12 cellular contexts compared by ENCODE assay signal in the genomic region with DNA sequence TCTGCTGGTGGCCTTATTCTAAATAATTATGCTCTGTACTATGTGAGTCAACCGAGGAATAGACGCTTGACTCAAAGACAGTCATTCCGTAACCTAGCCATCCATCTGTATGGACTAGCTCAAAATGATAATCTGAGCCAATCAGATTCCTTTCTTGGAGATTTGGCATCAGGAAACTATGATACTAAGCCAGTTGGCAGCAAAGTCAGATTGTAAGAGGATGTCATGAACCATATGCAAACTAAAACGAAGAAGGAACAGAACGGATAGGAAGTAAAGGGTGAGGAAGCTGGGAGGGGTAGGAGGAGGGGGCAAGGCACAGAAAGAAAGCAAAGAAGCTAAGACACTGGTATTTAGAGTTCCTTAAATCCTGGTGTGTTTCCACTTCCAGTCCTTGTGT. TPM values are rescaled to one million over a fixed set of nuclear protein-coding genes. Genes with fewer than 3 reads are reported as not detected.
DNase-seq lines count a peak whose midpoint lies in the region; ATAC-seq and TF ChIP-seq lines count a peak whose summit lies in the region.
"Had no signal": no experiment of that assay in that cellular context is flagged by ENCODE, and none has a peak within 500 bp of the region (broad histone marks: within the 10 kb centered on the region; RNA-seq: fewer than 3 reads in every experiment).

No MANE protein-coding gene starts in this region.

- no peaks in the 10 kb centered on the region for H3K27me3 ChIP-seq in SJCRH30

- H3K36me3 ChIP-seq in SJCRH30 = no peaks in the 10 kb centered on the region

- no peak for TF ChIP-seq CTCF in cardiac fibroblast (IDR thresholded peaks at IDR 0.05; ENCODE audit: low read depth, low read length)

- DNase-seq in NOMO-1 treated with DMSO at 0.1 percent for 48 hours (lab: John Stamatoyannopoulos, UW; ENCODE audit: unreplicated experiment) (peak; percentile 43), NOMO-1 (lab: John Stamatoyannopoulos, UW; ENCODE audit: unreplicated experiment in 2 of 2) (no peak), cardiac fibroblast (ENCODE audit: low read depth in 2 of 2) (peak; percentile 15 to 36), A172 (ENCODE audit: low spot score) (no peak), 8988T (no peak), SJCRH30 (no peak)
- no peak for DNase-seq in stimulated activated effector memory CD8-positive, alpha-beta T cell treated with anti-CD3 and anti-CD28 coated beads, Interleukin-12 subunit alpha, Interleukin-12 subunit beta, amount 100 ng/mL, for 72 hours (ENCODE audit: low spot score in 2 of 2)
- DNase-seq: stimulated activated CD4-positive, alpha-beta T cell treated with anti-CD3 and anti-CD28 coated beads, Interleukin-4, amount 100 ng/mL, for 4 hours had no signal

- H3K9me3 ChIP-seq in SJCRH30 (replicated peaks) = no peaks in the 10 kb centered on the region

- ATAC-seq in HG02973 (IDR thresholded peaks at IDR 0.05; ENCODE audit: unreplicated experiment) = peak; percentile 87
- ATAC-seq in stimulated activated effector memory CD8-positive, alpha-beta T cell treated with anti-CD3 and anti-CD28 coated beads, Interleukin-12 subunit alpha, Interleukin-12 subunit beta, amount 100 ng/mL, for 72 hours = peak; percentile 86
- ATAC-seq: Panc1 had no signal

- no peaks in the 10 kb centered on the region for H3K36me3 Mint-ChIP-seq in stimulated activated effector memory CD8-positive, alpha-beta T cell treated with anti-CD3 and anti-CD28 coated beads, Interleukin-12 subunit alpha, Interleukin-12 subunit beta, amount 100 ng/mL, for 72 hours
- H3K36me3 Mint-ChIP-seq: activated naive CD4-positive, alpha-beta T cell treated with anti-CD3 and anti-CD28 coated beads, Interleukin-2, amount 50 U/mL, for 24 hours had no signal

- H3K4me3 ChIP-seq in cardiac fibroblast (replicated peaks in 1 of 2; ENCODE audit: low read depth in 2 of 2, low read length in 2 of 2) = no peak overlapping the region
- H3K4me3 ChIP-seq in SJCRH30 = no peak overlapping the region

- no peaks in the 10 kb centered on the region for H3K4me1 ChIP-seq in SJCRH30

- no peak overlapping the region for H3K27ac Mint-ChIP-seq in stimulated activated effector memory CD8-positive, alpha-beta T cell treated with anti-CD3 and anti-CD28 coated beads, Interleukin-12 subunit alpha, Interleukin-12 subunit beta, amount 100 ng/mL, for 72 hours
- H3K27ac Mint-ChIP-seq: activated naive CD4-positive, alpha-beta T cell treated with anti-CD3 and anti-CD28 coated beads, Interleukin-2, amount 50 U/mL, for 24 hours had no signal

- H3K4me3 Mint-ChIP-seq in stimulated activated effector memory CD8-positive, alpha-beta T cell treated with anti-CD3 and anti-CD28 coated beads, Interleukin-12 subunit alpha, Interleukin-12 subunit beta, amount 100 ng/mL, for 72 hours = no peak overlapping the region
- H3K4me3 Mint-ChIP-seq: activated naive CD4-positive, alpha-beta T cell treated with anti-CD3 and anti-CD28 coated beads, Interleukin-2, amount 50 U/mL, for 24 hours had no signal

- no peaks in the 10 kb centered on the region for H3K9me3 Mint-ChIP-seq in stimulated activated effector memory CD8-positive, alpha-beta T cell treated with anti-CD3 and anti-CD28 coated beads, Interleukin-12 subunit alpha, Interleukin-12 subunit beta, amount 100 ng/mL, for 72 hours
- H3K9me3 Mint-ChIP-seq: activated naive CD4-positive, alpha-beta T cell treated with anti-CD3 and anti-CD28 coated beads, Interleukin-2, amount 50 U/mL, for 24 hours had no signal

- no peak overlapping the region for H3K27ac ChIP-seq in SJCRH30
- H3K27ac ChIP-seq: 22Rv1 had no signal

- H3K4me1 Mint-ChIP-seq in stimulated activated effector memory CD8-positive, alpha-beta T cell treated with anti-CD3 and anti-CD28 coated beads, Interleukin-12 subunit alpha, Interleukin-12 subunit beta, amount 100 ng/mL, for 72 hours = no peaks in the 10 kb centered on the region

RNA-seq across cellular contexts. Expression of gene SESN3, which starts 10.7 kb away (rescaled TPM):
- total RNA-seq in A172 (2014; rRNA removed; shearing (Covaris generic)) = not detected in 2 replicates
- total RNA-seq in SJCRH30 (2014; rRNA removed; shearing (Covaris generic)) = 10.5 and 12.2 TPM in 2 replicates

Comparison
In these comparisons a context has a peak if more than half of its experiments do, and no peak if none do; other contexts are left out.
1. DNase-seq: peak in NOMO-1 treated with DMSO at 0.1 percent for 48 hours (single experiment) and cardiac fibroblast (2 of 2); none in NOMO-1 (0 of 2), stimulated activated effector memory CD8-positive, alpha-beta T cell treated with anti-CD3 and anti-CD28 coated beads, Interleukin-12 subunit alpha, Interleukin-12 subunit beta, amount 100 ng/mL, for 72 hours (0 of 2), A172 (single experiment), 8988T (single experiment) and SJCRH30 (0 of 2).
2. RNA of gene SESN3, which starts 10.7 kb away (total RNA-seq): 10.5 to 12.2 TPM in SJCRH30; not detected in A172; every median in the first group is over 10 times any median in the second.